Comparison of ENCODE assay signal across 8 cellular contexts in genomic region chr11:122697636-122698167, GRCh38. TPM values are rescaled to one million over a fixed set of nuclear protein-coding genes. Genes with fewer than 3 reads are reported as not detected.
DNase-seq lines count a peak whose midpoint lies in the region; ATAC-seq and TF ChIP-seq lines count a peak whose summit lies in the region.

No MANE protein-coding gene starts in this region.

- H3K4me1 ChIP-seq in OCI-LY3 (ENCODE audit: low read length) (peaks cover 11% of the 10 kb centered on the region), transverse colon (peaks cover 0 to under 1% (median 0%) of the 10 kb centered on the region in 4 donors)

- no peak overlapping the region for H3K9ac ChIP-seq in OCI-LY3 (ENCODE audit: low read length)

- TF ChIP-seq POLR2A in transverse colon (IDR thresholded peaks at IDR 0.05) = no peak

- H3K9me3 ChIP-seq in OCI-LY3 (ENCODE audit: insufficient read depth, low read length) = no peaks in the 10 kb centered on the region
- H3K9me3 ChIP-seq in transverse colon = no peaks in the 10 kb centered on the region

- H3K79me2 ChIP-seq in OCI-LY3 (ENCODE audit: low read length) = no peaks in the 10 kb centered on the region

- 56 to 77% methylated on average over 3 to 8 of the region's 8 CpGs for WGBS in transverse colon (ENCODE audit: low coverage in 1 of 2), 2 donors

- H3K27ac ChIP-seq in OCI-LY3 (ENCODE audit: low read length) (no peak overlapping the region), transverse colon (peak overlapping the region in 3 of 4 donors; percentile 5 to 45 (median 30))

- no peak overlapping the region for H2AFZ ChIP-seq in OCI-LY3 (ENCODE audit: low read depth, low read length)

- H4K20me1 ChIP-seq in OCI-LY3 (ENCODE audit: insufficient read depth, low read length) = no peaks in the 10 kb centered on the region

- peak; percentile 88 for ATAC-seq in HG02885 (IDR thresholded peaks at IDR 0.05; ENCODE audit: poor library complexity, unreplicated experiment)

- H3K36me3 ChIP-seq in OCI-LY3 (replicated peaks; ENCODE audit: low read depth, low read length) = no peaks in the 10 kb centered on the region
- no peaks in the 10 kb centered on the region for H3K36me3 ChIP-seq in transverse colon

- peak; percentile 34 for DNase-seq in activated CD4-positive, alpha-beta T cell treated with anti-CD3 and anti-CD28 coated beads for 48 hours
- no peak for DNase-seq in activated CD4-positive, alpha-beta T cell treated with anti-CD3 and anti-CD28 coated beads, Interleukin-2, amount 50 U/mL, for 48 hours
- peak; percentile 47 for DNase-seq in central memory CD4-positive, alpha-beta T cell
- DNase-seq in transverse colon = no peak
- no peak for DNase-seq in DMS53 treated with DMSO at 0.1 percent for 48 hours (lab: John Stamatoyannopoulos, UW; ENCODE audit: unreplicated experiment)
- no peak for DNase-seq in iPS-NIHi11 (ENCODE audit: low spot score)

- H3K27me3 ChIP-seq in OCI-LY3 (ENCODE audit: low read depth, low read length) (peaks cover 36% of the 10 kb centered on the region), transverse colon (no peaks in the 10 kb centered on the region)

- H3K4me3 ChIP-seq in OCI-LY3 (ENCODE audit: low read length) (peak overlapping the region; percentile 40), transverse colon (no peak overlapping the region)

- intact Hi-C loops in transverse colon (cut with DNase I; ENCODE audit: low total_unique reads) = no loop called here

- no peak for TF ChIP-seq EP300 in transverse colon (IDR thresholded peaks at IDR 0.05; ENCODE audit: low read depth)

- in situ Hi-C loops in transverse colon (cut with MboI; ENCODE audit: low pct_ligation_motif_present in 1 of 4, low pct_unique_long_range_greater_than_20kb in 1 of 4, low sequenced_read_pairs in 3 of 4) = no loop called here

- TF ChIP-seq CTCF in OCI-LY3 (IDR thresholded peaks at IDR 0.05; ENCODE audit: low read depth, low read length) (no peak), transverse colon (IDR thresholded peaks at IDR 0.05) (no peak)

- peak overlapping the region; percentile 64 for H3K4me2 ChIP-seq in OCI-LY3 (ENCODE audit: low read length)

RNA-seq across cellular contexts. Expression of gene UBASH3B, which starts 42.2 kb away (rescaled TPM):
- 100 to 1,000 TPM in 1 of 4 donors, 10 to 100 TPM in 1, 1 to 10 TPM in 2; 2.0 to 101 (median 17.0) TPM for total RNA-seq in transverse colon

Comparison
In these comparisons a context has a peak if more than half of its experiments do, and no peak if none do; other contexts are left out.
1. DNase-seq: peak in activated CD4-positive, alpha-beta T cell treated with anti-CD3 and anti-CD28 coated beads for 48 hours (single experiment) and central memory CD4-positive, alpha-beta T cell (single experiment); none in activated CD4-positive, alpha-beta T cell treated with anti-CD3 and anti-CD28 coated beads, Interleukin-2, amount 50 U/mL, for 48 hours (0 of 2), transverse colon (single experiment), DMS53 treated with DMSO at 0.1 percent for 48 hours (single experiment) and iPS-NIHi11 (single experiment).